ENCODE assay signal across 9 cellular contexts in genomic region chr6:28643017-28643740, GRCh38.
DNase-seq lines count a peak whose midpoint lies in the region; ATAC-seq and TF ChIP-seq lines count a peak whose summit lies in the region.
"Had no signal": no experiment of that assay in that cellular context is flagged by ENCODE, and none has a peak within 500 bp of the region (broad histone marks: within the 10 kb centered on the region; RNA-seq: fewer than 3 reads in every experiment).

No MANE protein-coding gene starts in this region.

- peak; percentile 33 for DNase-seq in GM04503 (ENCODE audit: low read depth)
- DNase-seq in MG63, result peak; percentile 69
- DNase-seq in neural progenitor cell (ENCODE audit: low spot score), result peak; percentile 62
- DNase-seq in NCI-H345 treated with DMSO at 0.1 percent for 48 hours (lab: John Stamatoyannopoulos, UW; ENCODE audit: unreplicated experiment), result no peak
- DNase-seq in left lung, result no peak
- no peak for DNase-seq in OCI-LY7 (ENCODE audit: low spot score)
- no peak for DNase-seq in SW480 (ENCODE audit: low spot score)

- H3K79me2 ChIP-seq in neural progenitor cell (ENCODE audit: low read depth), result no peaks in the 10 kb centered on the region
- no peaks in the 10 kb centered on the region for H3K79me2 ChIP-seq in OCI-LY7 (ENCODE audit: insufficient read depth, low read depth, low read length)

- peak; percentile 40 for ATAC-seq in activated T-helper 17 cell treated with anti-CD3 and anti-CD28 coated beads, Interleukin-2, amount 50 U/mL, for 72 hours (replicated peaks)
- ATAC-seq in left lung, result no peak

- peak overlapping the region; percentile 57 for H3K4me2 ChIP-seq in neural progenitor cell
- no peak overlapping the region for H3K4me2 ChIP-seq in OCI-LY7 (ENCODE audit: low read length)

- H3K4me3 Mint-ChIP-seq in activated T-helper 17 cell treated with anti-CD3 and anti-CD28 coated beads, Interleukin-2, amount 50 U/mL, for 72 hours, result no peak overlapping the region
- peak overlapping the region; percentile 53 for H3K4me3 Mint-ChIP-seq in neural progenitor cell
- H3K4me3 Mint-ChIP-seq: nephron had no signal

- peaks cover 2% of the 10 kb centered on the region for H3K36me3 Mint-ChIP-seq in activated T-helper 17 cell treated with anti-CD3 and anti-CD28 coated beads, Interleukin-2, amount 50 U/mL, for 72 hours (ENCODE audit: low read depth)
- no peaks in the 10 kb centered on the region for H3K36me3 Mint-ChIP-seq in neural progenitor cell

- no peak overlapping the region for H3K27ac ChIP-seq in neural progenitor cell
- no peak overlapping the region for H3K27ac ChIP-seq in left lung
- H3K27ac ChIP-seq in OCI-LY7 (ENCODE audit: low read depth, low read length, poor library complexity, severe bottlenecking), result no peak overlapping the region

- POLR2A ChIA-PET in OCI-LY7 (lab: Charles Lee), result no interaction called here

- H3K27me3 ChIP-seq in MG63 (no peaks in the 10 kb centered on the region), neural progenitor cell (peaks cover 7% of the 10 kb centered on the region), left lung (peaks cover 6 to 70% of the 10 kb centered on the region in 2 donors)

- TF ChIP-seq CTCF in neural progenitor cell (IDR thresholded peaks at IDR 0.05) (no peak), left lung (IDR thresholded peaks at IDR 0.05) (no peak), OCI-LY7 (conservative IDR thresholded peaks at IDR 0.05; ENCODE audit: low read length) (no peak)

- no peaks in the 10 kb centered on the region for H3K9me2 ChIP-seq in OCI-LY7 (ENCODE audit: insufficient read depth, low read length)

- H3K9ac ChIP-seq in neural progenitor cell, result no peak overlapping the region

- no peak overlapping the region for H3K27ac Mint-ChIP-seq in activated T-helper 17 cell treated with anti-CD3 and anti-CD28 coated beads, Interleukin-2, amount 50 U/mL, for 72 hours
- no peak overlapping the region for H3K27ac Mint-ChIP-seq in neural progenitor cell
- H3K27ac Mint-ChIP-seq: nephron had no signal

- H4K20me1 ChIP-seq in neural progenitor cell (ENCODE audit: low read depth) (no peaks in the 10 kb centered on the region), OCI-LY7 (ENCODE audit: insufficient read depth, low read length) (no peaks in the 10 kb centered on the region)

- H3K9me3 ChIP-seq in MG63, result no peaks in the 10 kb centered on the region
- H3K9me3 ChIP-seq in neural progenitor cell (ENCODE audit: low read depth), result no peaks in the 10 kb centered on the region
- peaks cover 0 to 7% of the 10 kb centered on the region in 2 donors for H3K9me3 ChIP-seq in left lung
- no peaks in the 10 kb centered on the region for H3K9me3 ChIP-seq in OCI-LY7 (ENCODE audit: low read length)

- CTCF ChIA-PET in OCI-LY7 (lab: Charles Lee; ENCODE audit: unreplicated experiment), result no interaction called here

- H3K27me3 Mint-ChIP-seq in activated T-helper 17 cell treated with anti-CD3 and anti-CD28 coated beads, Interleukin-2, amount 50 U/mL, for 72 hours, result peaks cover 34% of the 10 kb centered on the region
- peaks cover 12% of the 10 kb centered on the region for H3K27me3 Mint-ChIP-seq in neural progenitor cell (ENCODE audit: insufficient read depth, low read depth)

- H3K4me3 ChIP-seq in MG63, result peak overlapping the region; percentile 34
- peak overlapping the region; percentile 38 for H3K4me3 ChIP-seq in neural progenitor cell
- H3K4me3 ChIP-seq in left lung, result no peak overlapping the region
- no peak overlapping the region for H3K4me3 ChIP-seq in OCI-LY7 (ENCODE audit: low read depth, low read length, poor library complexity, severe bottlenecking)

- H3K4me1 ChIP-seq in neural progenitor cell (no peaks in the 10 kb centered on the region), left lung (no peaks in the 10 kb centered on the region), OCI-LY7 (ENCODE audit: insufficient read depth, low read length, poor library complexity, severe bottlenecking) (no peaks in the 10 kb centered on the region)

- H2AFZ ChIP-seq in neural progenitor cell (replicated peaks) (no peak overlapping the region), OCI-LY7 (ENCODE audit: low read length) (no peak overlapping the region)

- intact Hi-C loops in left lung (cut with DNase I) (no loop called here), OCI-LY7 (cut with micrococcal nuclease; ENCODE audit: unreplicated experiment) (no loop called here)

- no TSS peak for BruUV-seq in OCI-LY7 (replicated peaks; lab: Mats Ljungman, UMichigan)

- H3K4me1 Mint-ChIP-seq in activated T-helper 17 cell treated with anti-CD3 and anti-CD28 coated beads, Interleukin-2, amount 50 U/mL, for 72 hours, result peaks cover 2% of the 10 kb centered on the region
- peaks cover 9% of the 10 kb centered on the region for H3K4me1 Mint-ChIP-seq in neural progenitor cell
- H3K4me1 Mint-ChIP-seq: nephron had no signal

- H3K36me3 ChIP-seq in MG63, result no peaks in the 10 kb centered on the region
- no peaks in the 10 kb centered on the region for H3K36me3 ChIP-seq in neural progenitor cell
- H3K36me3 ChIP-seq in left lung, result no peaks in the 10 kb centered on the region
- no peaks in the 10 kb centered on the region for H3K36me3 ChIP-seq in OCI-LY7 (ENCODE audit: insufficient read depth, low read length)

- peaks cover 5% of the 10 kb centered on the region for H3F3A ChIP-seq in neural progenitor cell (ENCODE audit: low read depth)

- no peaks in the 10 kb centered on the region for H3K9me3 Mint-ChIP-seq in activated T-helper 17 cell treated with anti-CD3 and anti-CD28 coated beads, Interleukin-2, amount 50 U/mL, for 72 hours
- peaks cover 5% of the 10 kb centered on the region for H3K9me3 Mint-ChIP-seq in neural progenitor cell

Comparison
In these comparisons a context has a peak if more than half of its experiments do, and no peak if none do; other contexts are left out.
1. DNase-seq: peak in GM04503 (single experiment), MG63 (single experiment) and neural progenitor cell (single experiment); none in NCI-H345 treated with DMSO at 0.1 percent for 48 hours (single experiment), left lung (0 of 2), OCI-LY7 (single experiment) and SW480 (single experiment).
2. H3K4me3 ChIP-seq: peak in MG63 (single experiment) and neural progenitor cell (single experiment); none in left lung (0 of 2) and OCI-LY7 (single experiment).